7 cellular contexts compared by ENCODE assay signal in the genomic region with DNA sequence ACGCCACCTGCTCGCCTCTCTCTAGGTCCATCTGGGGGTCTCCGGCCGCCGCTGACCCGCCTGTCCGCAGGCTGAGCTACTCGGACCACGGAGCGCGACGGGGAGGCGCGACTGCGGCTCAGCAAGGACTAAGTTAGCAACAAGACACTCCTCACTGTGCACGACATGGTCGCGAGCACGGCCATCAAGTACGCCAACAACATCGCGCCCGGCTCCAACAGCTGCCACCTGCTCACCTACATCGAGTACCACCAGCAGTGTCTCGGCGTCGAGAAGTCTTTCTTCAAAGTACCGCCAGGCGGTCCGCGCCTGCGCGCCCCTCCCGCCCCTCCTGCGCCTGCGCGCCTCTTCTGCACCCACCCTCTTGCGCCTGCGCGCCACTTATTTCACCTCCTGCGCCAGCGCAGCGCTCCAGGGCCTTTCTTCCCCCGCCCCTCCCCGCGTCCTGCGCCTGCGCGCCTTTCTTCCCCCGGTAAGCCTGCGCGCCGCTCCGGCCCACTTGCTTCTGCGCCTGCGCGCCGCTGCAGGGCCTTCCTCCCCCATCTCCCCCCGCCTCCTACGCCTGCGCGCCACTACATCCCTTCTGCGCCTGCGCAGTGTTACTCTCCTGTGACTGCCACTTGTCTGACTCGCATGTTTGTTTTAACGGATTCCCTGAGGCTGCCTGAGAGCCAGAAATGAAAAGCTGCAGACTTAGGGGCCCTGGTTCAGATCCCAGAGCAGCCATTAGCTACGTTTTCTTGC.
DNase-seq lines count a peak whose midpoint lies in the region; ATAC-seq, FAIRE-seq and TF ChIP-seq lines count a peak whose summit lies in the region.

No MANE protein-coding gene starts in this region.

- POLR2A ChIA-PET in GM12878 (lab: Charles Lee): no interaction called here

- no peaks in the 10 kb centered on the region for H3K27me3 ChIP-seq in GM12878 (replicated peaks in 1 of 2; ENCODE audit: control insufficient read depth in 2 of 2, insufficient read depth in 2 of 2, low read length in 1 of 2)

- H3K9me3 ChIP-seq in GM12878 (replicated peaks; ENCODE audit: control insufficient read depth, insufficient read depth, low read length): no peaks in the 10 kb centered on the region

- TF ChIP-seq POLR2A in GM18505 (IDR thresholded peaks at IDR 0.05; ENCODE audit: borderline replicate concordance, extremely low read depth, insufficient read depth, insufficient read length) (peak; percentile 62), GM12878 (IDR thresholded peaks at IDR 0.05; ENCODE audit: low read depth, low read length) (peak; percentile 92)

- no peak for TF ChIP-seq EP300 in GM12878 (IDR thresholded peaks at IDR 0.05; ENCODE audit: borderline replicate concordance in 1 of 2, control insufficient read depth in 1 of 2, low read depth in 2 of 2, low read length in 2 of 2)

- no peaks in the 10 kb centered on the region for H4K20me1 ChIP-seq in GM12878 (ENCODE audit: control insufficient read depth, insufficient read depth)

- RAD21 ChIA-PET in GM12878 (lab: Charles Lee; ENCODE audit: unreplicated experiment): interaction anchor here (0.6 to 1.7 kb wide), 3 partner anchors 8 to 425 kb away, joined by 3 to 6 read pairs (median 3); no protein-coding TSS in a partner anchor

- H3K9ac ChIP-seq in GM12878 (ENCODE audit: control insufficient read depth, insufficient read depth, low read length): peak overlapping the region; percentile 84

- in situ Hi-C loops in GM12878 (cut with MboI): no loop called here

- ATAC-seq in GM18505 (IDR thresholded peaks at IDR 0.05; ENCODE audit: unreplicated experiment) (peak; percentile 73), HG02981 (IDR thresholded peaks at IDR 0.05; ENCODE audit: unreplicated experiment) (peak; percentile 88), GM12878 (peak; percentile 91)

- WGBS in GM12878 (ENCODE audit: insufficient coverage, insufficient replicate concordance, low lambda C conversion rate, missing lambda C conversion rate): 1% methylated on average over 67 of the region's 67 CpGs

- no peaks in the 10 kb centered on the region; a peak in 1 of 4 replicates for H3K36me3 ChIP-seq in GM12878 (ENCODE audit: control insufficient read depth in 2 of 2, insufficient read depth in 2 of 2, low read length in 1 of 2)

- intact Hi-C loops in GM12878 (cut with micrococcal nuclease; ENCODE audit: unreplicated experiment): loop anchor here (2.0 kb wide), 1 partner anchor 33 kb away; no protein-coding TSS in a partner anchor

- peak overlapping the region; percentile 78 for H3K27ac ChIP-seq in GM12878 (ENCODE audit: control insufficient read depth, insufficient read depth)

- BruUV-seq in GM12878 (replicated peaks; lab: Mats Ljungman, UMichigan): no TSS peak

- peak in 2 of 3 experiments; percentile 31 to 37; a peak in 2 of 6 replicates for TF ChIP-seq CTCF in GM12878 (IDR thresholded peaks at IDR 0.05 in 2 of 3, conservative IDR thresholded peaks at IDR 0.05 in 1 of 3; ENCODE audit: control insufficient read depth in 2 of 3, extremely low read depth in 1 of 3, insufficient read depth in 1 of 3, low read depth in 3 of 3, low read length in 3 of 3)

- SMC1A ChIA-PET in GM12878 (lab: Charles Lee; ENCODE audit: uncharacterized antibody, unreplicated experiment): no interaction called here

- TF ChIP-seq RAD21 in GM12878 (IDR thresholded peaks at IDR 0.05; ENCODE audit: insufficient read depth, low read depth, low read length): no peak

- H3K4me2 ChIP-seq in GM12878 (ENCODE audit: control insufficient read depth, insufficient read depth): peak overlapping the region; percentile 100

- H3K4me1 ChIP-seq in GM12878 (ENCODE audit: control insufficient read depth, insufficient read depth, low read length): peaks cover 18% of the 10 kb centered on the region

- DNase-seq in NCI-H2029 treated with DMSO at 0.1 percent for 48 hours (lab: John Stamatoyannopoulos, UW) (peak; percentile 100), T1000 (lab: John Stamatoyannopoulos, UW) (peak; percentile 97), GM12878 (ENCODE audit: low read depth, low spot score) (peak; percentile 95), hypothalamus (lab: John Stamatoyannopoulos, UW) (peak; percentile 62 to 100 (median 95)), retina (peak; percentile 96)

- H2AFZ ChIP-seq in GM12878 (ENCODE audit: control insufficient read depth, low read depth, low read length): peak overlapping the region; percentile 98

- H3K79me2 ChIP-seq in GM12878 (ENCODE audit: control insufficient read depth, insufficient read depth, low read length): peaks cover 13% of the 10 kb centered on the region

- CTCF ChIA-PET in GM12878 (lab: Yijun Ruan, JAX): interaction anchor here (1.1 to 2.6 kb wide), 4 partner anchors 19 to 154 kb away, joined by 3 to 10 read pairs (median 4); no protein-coding TSS in a partner anchor

- peak overlapping the region; percentile 79 for H3K4me3 ChIP-seq in GM12878

- peak; percentile 71 for FAIRE-seq in GM12878 (lab: Jason Lieb, UNC)

TF ChIP-seq in GM12878, 131 proteins besides CTCF, POLR2A, EP300 and RAD21 (continues in another document):
- TF ChIP-seq LARP7 (IDR thresholded peaks at IDR 0.05) (peak; percentile 68; the same call in 1 of the 2 replicates), SUZ12 (IDR thresholded peaks at IDR 0.05; ENCODE audit: unreplicated experiment) (no peak), DPF2 (IDR thresholded peaks at IDR 0.05) (0 out of 2 replicates have a peak, but pooled peaks have one; percentile 28)
- TF ChIP-seq, protein P1, sequence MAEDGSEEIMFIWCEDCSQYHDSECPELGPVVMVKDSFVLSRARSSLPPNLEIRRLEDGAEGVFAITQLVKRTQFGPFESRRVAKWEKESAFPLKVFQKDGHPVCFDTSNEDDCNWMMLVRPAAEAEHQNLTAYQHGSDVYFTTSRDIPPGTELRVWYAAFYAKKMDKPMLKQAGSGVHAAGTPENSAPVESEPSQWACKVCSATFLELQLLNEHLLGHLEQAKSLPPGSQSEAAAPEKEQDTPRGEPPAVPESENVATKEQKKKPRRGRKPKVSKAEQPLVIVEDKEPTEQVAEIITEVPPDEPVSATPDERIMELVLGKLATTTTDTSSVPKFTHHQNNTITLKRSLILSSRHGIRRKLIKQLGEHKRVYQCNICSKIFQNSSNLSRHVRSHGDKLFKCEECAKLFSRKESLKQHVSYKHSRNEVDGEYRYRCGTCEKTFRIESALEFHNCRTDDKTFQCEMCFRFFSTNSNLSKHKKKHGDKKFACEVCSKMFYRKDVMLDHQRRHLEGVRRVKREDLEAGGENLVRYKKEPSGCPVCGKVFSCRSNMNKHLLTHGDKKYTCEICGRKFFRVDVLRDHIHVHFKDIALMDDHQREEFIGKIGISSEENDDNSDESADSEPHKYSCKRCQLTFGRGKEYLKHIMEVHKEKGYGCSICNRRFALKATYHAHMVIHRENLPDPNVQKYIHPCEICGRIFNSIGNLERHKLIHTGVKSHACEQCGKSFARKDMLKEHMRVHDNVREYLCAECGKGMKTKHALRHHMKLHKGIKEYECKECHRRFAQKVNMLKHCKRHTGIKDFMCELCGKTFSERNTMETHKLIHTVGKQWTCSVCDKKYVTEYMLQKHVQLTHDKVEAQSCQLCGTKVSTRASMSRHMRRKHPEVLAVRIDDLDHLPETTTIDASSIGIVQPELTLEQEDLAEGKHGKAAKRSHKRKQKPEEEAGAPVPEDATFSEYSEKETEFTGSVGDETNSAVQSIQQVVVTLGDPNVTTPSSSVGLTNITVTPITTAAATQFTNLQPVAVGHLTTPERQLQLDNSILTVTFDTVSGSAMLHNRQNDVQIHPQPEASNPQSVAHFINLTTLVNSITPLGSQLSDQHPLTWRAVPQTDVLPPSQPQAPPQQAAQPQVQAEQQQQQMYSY (CRISPR knock-in tag; IDR thresholded peaks at IDR 0.05): no peak; the same call in 1 of the 2 replicates
- TF ChIP-seq, protein P2, sequence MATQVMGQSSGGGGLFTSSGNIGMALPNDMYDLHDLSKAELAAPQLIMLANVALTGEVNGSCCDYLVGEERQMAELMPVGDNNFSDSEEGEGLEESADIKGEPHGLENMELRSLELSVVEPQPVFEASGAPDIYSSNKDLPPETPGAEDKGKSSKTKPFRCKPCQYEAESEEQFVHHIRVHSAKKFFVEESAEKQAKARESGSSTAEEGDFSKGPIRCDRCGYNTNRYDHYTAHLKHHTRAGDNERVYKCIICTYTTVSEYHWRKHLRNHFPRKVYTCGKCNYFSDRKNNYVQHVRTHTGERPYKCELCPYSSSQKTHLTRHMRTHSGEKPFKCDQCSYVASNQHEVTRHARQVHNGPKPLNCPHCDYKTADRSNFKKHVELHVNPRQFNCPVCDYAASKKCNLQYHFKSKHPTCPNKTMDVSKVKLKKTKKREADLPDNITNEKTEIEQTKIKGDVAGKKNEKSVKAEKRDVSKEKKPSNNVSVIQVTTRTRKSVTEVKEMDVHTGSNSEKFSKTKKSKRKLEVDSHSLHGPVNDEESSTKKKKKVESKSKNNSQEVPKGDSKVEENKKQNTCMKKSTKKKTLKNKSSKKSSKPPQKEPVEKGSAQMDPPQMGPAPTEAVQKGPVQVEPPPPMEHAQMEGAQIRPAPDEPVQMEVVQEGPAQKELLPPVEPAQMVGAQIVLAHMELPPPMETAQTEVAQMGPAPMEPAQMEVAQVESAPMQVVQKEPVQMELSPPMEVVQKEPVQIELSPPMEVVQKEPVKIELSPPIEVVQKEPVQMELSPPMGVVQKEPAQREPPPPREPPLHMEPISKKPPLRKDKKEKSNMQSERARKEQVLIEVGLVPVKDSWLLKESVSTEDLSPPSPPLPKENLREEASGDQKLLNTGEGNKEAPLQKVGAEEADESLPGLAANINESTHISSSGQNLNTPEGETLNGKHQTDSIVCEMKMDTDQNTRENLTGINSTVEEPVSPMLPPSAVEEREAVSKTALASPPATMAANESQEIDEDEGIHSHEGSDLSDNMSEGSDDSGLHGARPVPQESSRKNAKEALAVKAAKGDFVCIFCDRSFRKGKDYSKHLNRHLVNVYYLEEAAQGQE (IDR thresholded peaks at IDR 0.05; ENCODE audit: low read depth, low read length): no peak
- TF ChIP-seq, protein P3, sequence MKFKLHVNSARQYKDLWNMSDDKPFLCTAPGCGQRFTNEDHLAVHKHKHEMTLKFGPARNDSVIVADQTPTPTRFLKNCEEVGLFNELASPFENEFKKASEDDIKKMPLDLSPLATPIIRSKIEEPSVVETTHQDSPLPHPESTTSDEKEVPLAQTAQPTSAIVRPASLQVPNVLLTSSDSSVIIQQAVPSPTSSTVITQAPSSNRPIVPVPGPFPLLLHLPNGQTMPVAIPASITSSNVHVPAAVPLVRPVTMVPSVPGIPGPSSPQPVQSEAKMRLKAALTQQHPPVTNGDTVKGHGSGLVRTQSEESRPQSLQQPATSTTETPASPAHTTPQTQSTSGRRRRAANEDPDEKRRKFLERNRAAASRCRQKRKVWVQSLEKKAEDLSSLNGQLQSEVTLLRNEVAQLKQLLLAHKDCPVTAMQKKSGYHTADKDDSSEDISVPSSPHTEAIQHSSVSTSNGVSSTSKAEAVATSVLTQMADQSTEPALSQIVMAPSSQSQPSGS (IDR thresholded peaks at IDR 0.05; ENCODE audit: low read length): no peak

Comparison
In these comparisons a context has a peak if more than half of its experiments do, and no peak if none do; other contexts are left out.
1. Peak in every context shown above with its lines: DNase-seq, ATAC-seq, H3K4me3 ChIP-seq and H3K27ac ChIP-seq.